11 cellular contexts compared by ENCODE assay signal in genomic region chr20:50278684-50279531, GRCh38.
DNase-seq lines count a peak whose midpoint lies in the region; ATAC-seq and TF ChIP-seq lines count a peak whose summit lies in the region.
"Had no signal": no experiment of that assay in that cellular context is flagged by ENCODE, and none has a peak within 500 bp of the region (broad histone marks: within the 10 kb centered on the region; RNA-seq: fewer than 3 reads in every experiment).

No MANE protein-coding gene starts in this region.

- H3K27ac ChIP-seq in PC-9 = no peak overlapping the region
- no peak overlapping the region for H3K27ac ChIP-seq in fibroblast of lung (ENCODE audit: insufficient read depth, low read length)
- H3K27ac ChIP-seq in neuronal stem cell (replicated peaks; ENCODE audit: low read length) = no peak overlapping the region

- no peak overlapping the region for H2BK120ac ChIP-seq in neuronal stem cell (ENCODE audit: low read depth, low read length)

- peaks cover 32% of the 10 kb centered on the region; the same call in 1 of the 2 replicates for H3F3A ChIP-seq in PC-9 (ENCODE audit: insufficient read depth, low read depth)

- CTCF ChIA-PET in PC-9 (lab: Charles Lee) = no interaction called here

- H3K14ac ChIP-seq in neuronal stem cell (ENCODE audit: low read length) = no peak overlapping the region

- peak overlapping the region; percentile 2 for H2AK5ac ChIP-seq in neuronal stem cell (ENCODE audit: low read depth, low read length)

- H3K9me2 ChIP-seq in PC-9 (ENCODE audit: insufficient read depth) = no peaks in the 10 kb centered on the region

- TF ChIP-seq CTCF in AG09319 (IDR thresholded peaks at IDR 0.05; ENCODE audit: low read depth, low read length) (peak; percentile 36), PC-9 (conservative IDR thresholded peaks at IDR 0.05) (no peak), fibroblast of lung (conservative IDR thresholded peaks at IDR 0.05 in 1 of 2, IDR thresholded peaks at IDR 0.05 in 1 of 2; ENCODE audit: low read depth in 1 of 2, low read length in 2 of 2) (peak; percentile 23 to 39)

- H3K36me3 ChIP-seq in PC-9 (ENCODE audit: low read depth) = no peaks in the 10 kb centered on the region
- no peaks in the 10 kb centered on the region for H3K36me3 ChIP-seq in fibroblast of lung (ENCODE audit: control insufficient read depth, insufficient read depth, low read length)
- no peaks in the 10 kb centered on the region for H3K36me3 ChIP-seq in neuronal stem cell (replicated peaks in 1 of 2; ENCODE audit: control insufficient read depth in 2 of 2, insufficient read depth in 2 of 2, low read length in 2 of 2)

- no TSS peak for BruUV-seq in PC-9 (replicated peaks; lab: Mats Ljungman, UMichigan)

- no peak overlapping the region for H3K4me3 ChIP-seq in PC-9
- H3K4me3 ChIP-seq in fibroblast of lung (replicated peaks in 1 of 4; ENCODE audit: control extremely low read depth in 1 of 4, insufficient read depth in 1 of 4, low read depth in 3 of 4, low read length in 4 of 4) = no peak overlapping the region
- H3K4me3 ChIP-seq in neuronal stem cell (ENCODE audit: low read length in 2 of 2) = no peak overlapping the region

- POLR2A ChIA-PET in PC-9 (lab: Charles Lee; ENCODE audit: unreplicated experiment) = no interaction called here

- H3K4me3 Mint-ChIP-seq in activated T-helper 17 cell treated with anti-CD3 and anti-CD28 coated beads, Interleukin-2, amount 50 U/mL, for 72 hours = no peak overlapping the region
- H3K4me3 Mint-ChIP-seq: CD4-positive, alpha-beta T cell had no signal

- no peak overlapping the region for H2BK15ac ChIP-seq in neuronal stem cell (ENCODE audit: low read length)

- WGBS in neuronal stem cell (ENCODE audit: extremely low coverage in 2 of 2, insufficient read length in 2 of 2, insufficient replicate concordance in 1 of 2), 2 donors = no CpG with 5 or more reads among the region's 17 CpGs

- H3K4me1 ChIP-seq in PC-9 (replicated peaks; ENCODE audit: insufficient read depth) (peaks cover 32% of the 10 kb centered on the region), fibroblast of lung (ENCODE audit: control insufficient read depth, extremely low read depth, insufficient read depth, low read length) (peaks cover 11% of the 10 kb centered on the region), neuronal stem cell (ENCODE audit: control insufficient read depth in 2 of 2, insufficient read depth in 1 of 2, low read depth in 1 of 2, low read length in 2 of 2) (peaks cover 0 to 1% of the 10 kb centered on the region in 2 donors)

- H2BK5ac ChIP-seq in neuronal stem cell (ENCODE audit: low read length) = no peak overlapping the region

- H3K9me3 ChIP-seq in PC-9 (ENCODE audit: insufficient read depth, low read depth) (no peaks in the 10 kb centered on the region), fibroblast of lung (ENCODE audit: control insufficient read depth, insufficient read depth, low read depth, low read length) (no peaks in the 10 kb centered on the region), neuronal stem cell (replicated peaks in 1 of 2; ENCODE audit: control insufficient read depth in 2 of 2, insufficient read depth in 1 of 2, low read depth in 1 of 2, low read length in 2 of 2) (no peaks in the 10 kb centered on the region)

- H3K9ac ChIP-seq in fibroblast of lung (ENCODE audit: insufficient read depth, low read length) (no peak overlapping the region), neuronal stem cell (ENCODE audit: low read depth, low read length, poor library complexity) (no peak overlapping the region)

- H3K18ac ChIP-seq in neuronal stem cell (ENCODE audit: low read length) = peak overlapping the region; percentile 27

- H3K79me2 ChIP-seq in PC-9 (ENCODE audit: low read depth) = no peaks in the 10 kb centered on the region
- H3K79me2 ChIP-seq in fibroblast of lung (ENCODE audit: control insufficient read depth, insufficient read depth, low read length) = no peaks in the 10 kb centered on the region

- intact Hi-C loops in PC-9 (cut with micrococcal nuclease; ENCODE audit: unreplicated experiment) = no loop called here

- no peaks in the 10 kb centered on the region for H3K79me1 ChIP-seq in neuronal stem cell (ENCODE audit: low read depth, low read length)

- DNase-seq in AG09319 (ENCODE audit: extremely low read depth, low read depth) = no peak
- DNase-seq in PC-9 = peak; percentile 63 to 72
- peak in 1 of 2 donors; percentile 54 for DNase-seq in fibroblast of lung (ENCODE audit: low read depth in 2 of 2)
- no peak for DNase-seq in neuronal stem cell (ENCODE audit: low spot score)
- DNase-seq in NCI-H2196 (lab: John Stamatoyannopoulos, UW; ENCODE audit: unreplicated experiment) = no peak
- DNase-seq in stimulated activated CD4-positive, alpha-beta T cell treated with anti-CD3 and anti-CD28 coated beads, Interleukin-4, amount 100 ng/mL, for 1 hour = no peak
- DNase-seq: CD4-positive, alpha-beta T cell; cortex of kidney; PC-3 had no signal

- no peaks in the 10 kb centered on the region for H3K36me3 Mint-ChIP-seq in activated T-helper 17 cell treated with anti-CD3 and anti-CD28 coated beads, Interleukin-2, amount 50 U/mL, for 72 hours (ENCODE audit: low read depth)

- peaks cover 17% of the 10 kb centered on the region for H3K27me3 Mint-ChIP-seq in activated T-helper 17 cell treated with anti-CD3 and anti-CD28 coated beads, Interleukin-2, amount 50 U/mL, for 72 hours

- no peaks in the 10 kb centered on the region for H3K9me3 Mint-ChIP-seq in activated T-helper 17 cell treated with anti-CD3 and anti-CD28 coated beads, Interleukin-2, amount 50 U/mL, for 72 hours
- H3K9me3 Mint-ChIP-seq: CD4-positive, alpha-beta T cell had no signal

- no peak overlapping the region for H2BK12ac ChIP-seq in neuronal stem cell (ENCODE audit: low read length)

- no peak overlapping the region for H4K8ac ChIP-seq in neuronal stem cell (ENCODE audit: low read depth, low read length)

- H3K4ac ChIP-seq in neuronal stem cell (ENCODE audit: low read length) = no peak overlapping the region

- H3K23ac ChIP-seq in neuronal stem cell (ENCODE audit: low read depth, low read length, poor library complexity) = no peak overlapping the region

- H3K4me2 ChIP-seq in PC-9 (no peak overlapping the region), fibroblast of lung (ENCODE audit: extremely low read depth, insufficient read depth, low read length) (no peak overlapping the region), neuronal stem cell (ENCODE audit: insufficient read depth, low read length, poor library complexity, severe bottlenecking) (no peak overlapping the region)

- H3K27me3 ChIP-seq in PC-9 (ENCODE audit: insufficient read depth, low read depth) (no peaks in the 10 kb centered on the region), fibroblast of lung (ENCODE audit: control insufficient read depth, insufficient read depth, low read length) (no peaks in the 10 kb centered on the region), neuronal stem cell (ENCODE audit: control insufficient read depth in 3 of 3, insufficient read depth in 3 of 3, low read depth in 1 of 3, low read length in 3 of 3) (peaks cover 0 to 10% (median 2%) of the 10 kb centered on the region in 3 experiments)

- H2AFZ ChIP-seq in PC-9 (no peak overlapping the region), fibroblast of lung (ENCODE audit: low read length) (no peak overlapping the region), neuronal stem cell (ENCODE audit: low read length) (no peak overlapping the region)

- H3K27ac Mint-ChIP-seq in activated T-helper 17 cell treated with anti-CD3 and anti-CD28 coated beads, Interleukin-2, amount 50 U/mL, for 72 hours = no peak overlapping the region
- H3K27ac Mint-ChIP-seq: CD4-positive, alpha-beta T cell had no signal

- H4K20me1 ChIP-seq in PC-9 (ENCODE audit: insufficient read depth) (no peaks in the 10 kb centered on the region), fibroblast of lung (ENCODE audit: control insufficient read depth, extremely low read depth, insufficient read depth, low read length) (no peaks in the 10 kb centered on the region)

- H4K91ac ChIP-seq in neuronal stem cell (ENCODE audit: low read depth, low read length, poor library complexity) = no peak overlapping the region

- peaks cover 4% of the 10 kb centered on the region for H3K4me1 Mint-ChIP-seq in activated T-helper 17 cell treated with anti-CD3 and anti-CD28 coated beads, Interleukin-2, amount 50 U/mL, for 72 hours

- ATAC-seq in GM21526 (IDR thresholded peaks at IDR 0.05; ENCODE audit: low FRiP score, unreplicated experiment) = no peak
- ATAC-seq in activated T-helper 17 cell treated with anti-CD3 and anti-CD28 coated beads, Interleukin-2, amount 50 U/mL, for 72 hours (replicated peaks) = no peak
- ATAC-seq: PC-3 had no signal

Comparison
In these comparisons a context has a peak if more than half of its experiments do, and no peak if none do; other contexts are left out.
1. DNase-seq: peak in PC-9 (2 of 2); none in AG09319 (single experiment), neuronal stem cell (single experiment), NCI-H2196 (single experiment) and stimulated activated CD4-positive, alpha-beta T cell treated with anti-CD3 and anti-CD28 coated beads, Interleukin-4, amount 100 ng/mL, for 1 hour (single experiment).